ENCODE assay signal across 13 cellular contexts in genomic region chr5:61301345-61301744, GRCh38. TPM values are rescaled to one million over a fixed set of nuclear protein-coding genes. Genes with fewer than 3 reads are reported as not detected.
A peak's percentile ranks its signal among the peaks of the same experiment; 100 is the strongest.
DNase-seq lines count a peak whose midpoint lies in the region; ATAC-seq, FAIRE-seq and TF ChIP-seq lines count a peak whose summit lies in the region.
"Had no signal": no experiment of that assay in that cellular context is flagged by ENCODE, and none has a peak within 500 bp of the region (broad histone marks: within the 10 kb centered on the region; RNA-seq: fewer than 3 reads in every experiment).

No MANE protein-coding gene starts in this region.

- H3K4ac ChIP-seq in H1 (replicated peaks; ENCODE audit: insufficient read length, low read depth, low read length) = no peak overlapping the region

- POLR2A ChIA-PET in A549 (lab: Yijun Ruan, JAX) (interaction anchor here (0.8 to 6.6 kb wide), 6 partner anchors 10 to 107 kb away, joined by 3 to 124 read pairs (median 4); partner anchors contain the start of gene ZSWIM6), H1 (lab: Charles Lee; ENCODE audit: partially characterized antibody) (interaction anchor here (0.8 to 2.1 kb wide), 2 partner anchors 12 to 30 kb away, joined by 3 to 6 read pairs; partner anchors contain the start of gene ZSWIM6)

- no peaks in the 10 kb centered on the region for H3K79me1 ChIP-seq in H1 (ENCODE audit: low read depth, low read length)

- no peak overlapping the region for H4K8ac ChIP-seq in H1 (ENCODE audit: extremely low read depth, insufficient read depth, low read length)

- CTCF ChIA-PET in A549 (lab: Yijun Ruan, JAX) = interaction anchor here (1.3 to 7.1 kb wide), 6 partner anchors 10 to 133 kb away, joined by 3 to 73 read pairs (median 5); partner anchors contain the start of gene ZSWIM6
- CTCF ChIA-PET in H1 (lab: Charles Lee; ENCODE audit: partially characterized antibody) = interaction anchor here (0.6 to 2.0 kb wide), 6 partner anchors 10 to 291 kb away, joined by 3 to 4 read pairs (median 3); no protein-coding TSS in a partner anchor

- H3K4me1 ChIP-seq in A549 (peaks cover 65% of the 10 kb centered on the region), H1 (replicated peaks in 1 of 4; ENCODE audit: control insufficient read depth in 3 of 4, insufficient read depth in 4 of 4, low read length in 3 of 4) (peaks cover 0 to 8% (median 3%) of the 10 kb centered on the region in 4 experiments; a peak in 4 of 7 replicates), mesodermal cell (ENCODE audit: control insufficient read depth, insufficient read depth, low read length, poor library complexity, severe bottlenecking) (peaks cover 48% of the 10 kb centered on the region)
- H3K4me1 ChIP-seq: testis had no signal

- peak overlapping the region; percentile 77 to 88 for H3K27ac ChIP-seq in A549
- H3K27ac ChIP-seq in H1 (ENCODE audit: low read depth, low read length) = no peak overlapping the region
- H3K27ac ChIP-seq in mesodermal cell (ENCODE audit: low read depth, low read length, severe bottlenecking) = peak overlapping the region; percentile 91
- H3K27ac ChIP-seq: testis had no signal

- H2AK5ac ChIP-seq in H1 (ENCODE audit: low read depth, low read length) = no peak overlapping the region

- ATAC-seq in A549 (peak; percentile 3 to 16; a peak in 5 of 6 replicates), HG02623 (IDR thresholded peaks at IDR 0.05; ENCODE audit: unreplicated experiment) (no peak)
- ATAC-seq: activated CD8-positive, alpha-beta memory T cell treated with anti-CD3 and anti-CD28 coated beads, Interleukin-2, amount 10 ng/mL, durations not matched to agents 7 days and 5 days; naive thymus-derived CD4-positive, alpha-beta T cell had no signal

- H2BK5ac ChIP-seq in H1 (ENCODE audit: low read depth, low read length) = no peak overlapping the region

- FAIRE-seq in A549 (lab: Jason Lieb, UNC) (no peak), H1 (lab: Jason Lieb, UNC) (no peak)
- FAIRE-seq: A204.1 had no signal

- H3K23ac ChIP-seq in H1 (ENCODE audit: insufficient read length) = no peak overlapping the region

- H4K5ac ChIP-seq in H1 (ENCODE audit: insufficient read length, low read depth, low read length) = no peak overlapping the region

- H3K36me3 ChIP-seq in H1 (ENCODE audit: control insufficient read depth in 2 of 4, insufficient read depth in 4 of 4, low read length in 3 of 4) (no peaks in the 10 kb centered on the region), mesodermal cell (ENCODE audit: control insufficient read depth, insufficient read depth, low read length) (no peaks in the 10 kb centered on the region)
- H3K36me3 ChIP-seq: heart right ventricle had no signal

- no peak overlapping the region for H4K91ac ChIP-seq in H1 (replicated peaks; ENCODE audit: insufficient read length, low read length)

- H2BK20ac ChIP-seq in H1 (ENCODE audit: low read length) = no peak overlapping the region

- peak overlapping the region; percentile 42; the same call in 2 of the 3 replicates for H3K4me3 ChIP-seq in A549
- no peak overlapping the region for H3K4me3 ChIP-seq in H1 (ENCODE audit: extremely low read depth in 1 of 4, insufficient read depth in 2 of 4, low read depth in 3 of 4, low read length in 4 of 4)
- no peak overlapping the region for H3K4me3 ChIP-seq in mesodermal cell (ENCODE audit: extremely low read depth, insufficient read depth, low read length, poor library complexity, severe bottlenecking)
- H3K4me3 ChIP-seq: heart right ventricle, testis had no signal

- TF ChIP-seq POLR2A in A549 (IDR thresholded peaks at IDR 0.05; ENCODE audit: low read length) (no peak), H1 (IDR thresholded peaks at IDR 0.05; ENCODE audit: control extremely low read depth in 1 of 2, low read depth in 2 of 2, low read length in 2 of 2) (no peak)

- DNase-seq in A549 (ENCODE audit: low read depth in 1 of 2, low spot score in 1 of 2) = no peak
- peak; percentile 66 for DNase-seq in NCI-H446 treated with DMSO at 0.1 percent for 48 hours (lab: John Stamatoyannopoulos, UW)
- DNase-seq in H1 (ENCODE audit: low read depth in 1 of 2, low spot score in 2 of 2) = no peak
- no peak for DNase-seq in mucosa of gallbladder (ENCODE audit: low spot score)
- DNase-seq in COLO829 (ENCODE audit: low spot score) = no peak
- no peak for DNase-seq in NCI-H2029 (lab: John Stamatoyannopoulos, UW)
- DNase-seq: activated CD8-positive, alpha-beta memory T cell treated with anti-CD3 and anti-CD28 coated beads, Interleukin-2, amount 10 ng/mL, durations not matched to agents 7 days and 5 days; naive thymus-derived CD4-positive, alpha-beta T cell; testis had no signal

- H3K79me2 ChIP-seq in H1 (ENCODE audit: control insufficient read depth in 1 of 2, insufficient read depth in 2 of 2, low read length in 2 of 2) = no peaks in the 10 kb centered on the region

- no peak overlapping the region for H2BK120ac ChIP-seq in H1 (replicated peaks; ENCODE audit: low read depth, low read length)

- no peak; a peak in 1 of 5 replicates for TF ChIP-seq RAD21 in A549 (conservative IDR thresholded peaks at IDR 0.05 in 1 of 2, IDR thresholded peaks at IDR 0.05 in 1 of 2)
- TF ChIP-seq RAD21 in H1 (IDR thresholded peaks at IDR 0.05 in 1 of 2, conservative IDR thresholded peaks at IDR 0.05 in 1 of 2; ENCODE audit: low read depth in 2 of 2, low read length in 2 of 2) = no peak

- H3K4me2 ChIP-seq in A549 (peak overlapping the region; percentile 94), H1 (ENCODE audit: insufficient read depth in 1 of 2, low read depth in 2 of 2, low read length in 2 of 2) (no peak overlapping the region)

- H2BK12ac ChIP-seq in H1 (ENCODE audit: low read depth, low read length) = no peak overlapping the region

- no peak overlapping the region for H3K14ac ChIP-seq in H1 (ENCODE audit: insufficient read length)

- H3K56ac ChIP-seq in H1 (replicated peaks; ENCODE audit: insufficient read length, low read depth, low read length) = no peak overlapping the region

- 0% methylated on average over 1 of the region's 1 CpG for WGBS in A549 (ENCODE audit: missing lambda C conversion rate)
- WGBS in H1 (ENCODE audit: extremely low coverage in 1 of 2, insufficient coverage in 1 of 2, insufficient read length in 1 of 2, insufficient replicate concordance in 2 of 2, low coverage in 1 of 2, low lambda C conversion rate in 2 of 2, missing lambda C conversion rate in 1 of 2), 2 experiments = 88% methylated on average over 1 of the region's 1 CpG; no CpG with 5 or more reads in 1 of the 2 experiments
- WGBS in mesodermal cell (ENCODE audit: insufficient coverage in 2 of 2), 2 experiments = 80% methylated on average over 1 of the region's 1 CpG; no CpG with 5 or more reads in 1 of the 2 experiments

- no peaks in the 10 kb centered on the region for H3K23me2 ChIP-seq in H1 (ENCODE audit: low read depth, low read length)

- H3K27me3 ChIP-seq in H1 (replicated peaks in 1 of 4; ENCODE audit: control insufficient read depth in 3 of 4, extremely low read depth in 1 of 4, insufficient read depth in 3 of 4, low read length in 3 of 4) = no peaks in the 10 kb centered on the region
- H3K27me3 ChIP-seq: heart right ventricle, testis had no signal

- TF ChIP-seq EP300 in A549 (IDR thresholded peaks at IDR 0.05) = no peak
- TF ChIP-seq EP300 in H1 (IDR thresholded peaks at IDR 0.05; ENCODE audit: borderline replicate concordance in 1 of 2, low read depth in 2 of 2, low read length in 2 of 2) = no peak

- no peak overlapping the region for H2BK15ac ChIP-seq in H1 (ENCODE audit: low read length)

- H3K9me3 ChIP-seq in A549 = no peaks in the 10 kb centered on the region
- no peaks in the 10 kb centered on the region for H3K9me3 ChIP-seq in H1 (ENCODE audit: insufficient read depth in 2 of 2, low read depth in 1 of 2, low read length in 1 of 2)
- H3K9me3 ChIP-seq in mesodermal cell (ENCODE audit: control insufficient read depth, low read length) = no peaks in the 10 kb centered on the region
- H3K9me3 ChIP-seq: heart right ventricle, testis had no signal

- H4K20me1 ChIP-seq in H1 (replicated peaks in 1 of 2; ENCODE audit: control insufficient read depth in 1 of 2, insufficient read depth in 2 of 2, low read length in 2 of 2) = no peaks in the 10 kb centered on the region

- H2AFZ ChIP-seq in H1 (ENCODE audit: low read length) = 0 out of 2 replicates have a peak overlapping the region, but pooled peaks have one; percentile 30

- no peak for TF ChIP-seq CTCF in A549 (IDR thresholded peaks at IDR 0.05)
- no peak for TF ChIP-seq CTCF in H1 (IDR thresholded peaks at IDR 0.05; ENCODE audit: control extremely low read depth in 1 of 3, insufficient read depth in 1 of 3, low read depth in 1 of 3, low read length in 3 of 3)

- no peak overlapping the region for H3K9ac ChIP-seq in H1 (replicated peaks in 1 of 4; ENCODE audit: extremely low read depth in 1 of 4, low read depth in 3 of 4, low read length in 3 of 4)

- no peak overlapping the region for H3K18ac ChIP-seq in H1 (ENCODE audit: extremely low read depth, low read length)

TF ChIP-seq in H1, 55 proteins besides CTCF, POLR2A, EP300 and RAD21 (continues in another document):
- no peak for TF ChIP-seq SIRT6 (IDR thresholded peaks at IDR 0.05; ENCODE audit: low read length)
- no peak for TF ChIP-seq MAX (IDR thresholded peaks at IDR 0.05)
- TF ChIP-seq CHD2 (IDR thresholded peaks at IDR 0.05; ENCODE audit: low read length) = no peak
- TF ChIP-seq RBBP5 (IDR thresholded peaks at IDR 0.05; ENCODE audit: borderline replicate concordance, low read depth, low read length) = no peak
- TF ChIP-seq SRF (IDR thresholded peaks at IDR 0.05; ENCODE audit: low read depth, low read length) = no peak

RNA-seq across cellular contexts. Expression of gene ZSWIM6, which starts 30.7 kb away (rescaled TPM):
- 18.0 and 20.9 TPM in 2 replicates for polyA plus RNA-seq in A549 (2011; rRNA removed)
- polyA plus RNA-seq in A549 (2012; cell fraction: cytosol; rRNA removed) = 8.2 and 11.4 TPM in 2 replicates
- 21.7 and 23.7 TPM in 2 replicates for polyA plus RNA-seq in A549 (2012; cell fraction: nucleus; rRNA removed)
- 8.4 to 9.6 TPM (median 8.9 TPM) in 3 replicates for polyA plus RNA-seq in A549 (2017; fragmentation: RNase III; extraction: RNeasy Plus Mini Kit Qiagen cat#74134 plus additional on column Dnase treatment)
- 43.5 and 50.0 TPM in 2 replicates for polyA minus RNA-seq in A549 (2011; rRNA and poly(A)+ RNA removed)
- total RNA-seq in H1 (2021; fragmentation: NEBNext Ultra II Directional; extraction: Animal tissue kit (Norgen Biotek cat#: 25700)) = 11.4 and 12.4 TPM in 2 replicates
- polyA plus RNA-seq in H1 (2011; rRNA removed) = 6.7 and 7.9 TPM in 2 replicates
- 6.9 TPM for polyA plus RNA-seq in H1 (2011; cell fraction: cytosol; rRNA removed)
- polyA plus RNA-seq in H1 (2011; cell fraction: nucleus; rRNA removed) = 13.6 TPM
- polyA plus RNA-seq in H1 (2012, experiment 1 of 2) = 6.3 to 8.9 TPM (median 7.9 TPM) in 4 replicates
- polyA plus RNA-seq in H1 (2012, experiment 2 of 2) = 0.88 TPM
- 7.7 TPM for polyA plus RNA-seq in H1 (2013, experiment 1 of 2)
- polyA plus RNA-seq in H1 (2013, experiment 2 of 2) = 7.1 TPM
- 28.0 and 30.8 TPM in 2 replicates for polyA minus RNA-seq in H1 (2011; rRNA and poly(A)+ RNA removed)
- polyA minus RNA-seq in H1 (2011; cell fraction: cytosol; rRNA and poly(A)+ RNA removed) = 11.1 TPM
- polyA minus RNA-seq in H1 (2011; cell fraction: nucleus; rRNA and poly(A)+ RNA removed) = 17.0 TPM
- polyA plus RNA-seq in mesodermal cell (2013, experiment 1 of 2) = 28.0 TPM
- polyA plus RNA-seq in mesodermal cell (2013, experiment 2 of 2) = 24.4 TPM
- total RNA-seq in mucosa of gallbladder = 23.5 TPM
